10 cellular contexts compared by ENCODE assay signal in genomic region chr5:72394688-72395087, GRCh38.
DNase-seq lines count a peak whose midpoint lies in the region; ATAC-seq, FAIRE-seq and TF ChIP-seq lines count a peak whose summit lies in the region.
"Had no signal": no experiment of that assay in that cellular context is flagged by ENCODE, and none has a peak within 500 bp of the region (broad histone marks: within the 10 kb centered on the region; RNA-seq: fewer than 3 reads in every experiment).

No MANE protein-coding gene starts in this region.

- H3K4me3 ChIP-seq in BJ (ENCODE audit: low read depth, low read length) = no peak overlapping the region
- H3K4me3 ChIP-seq: ovary had no signal

- H3K36me3 ChIP-seq in BJ (ENCODE audit: control insufficient read depth, insufficient read depth, low read length) = no peaks in the 10 kb centered on the region
- H3K36me3 ChIP-seq: ovary had no signal

- peak; percentile 37 for TF ChIP-seq CTCF in BJ (IDR thresholded peaks at IDR 0.05; ENCODE audit: insufficient read depth, low read depth, low read length)

- no peaks in the 10 kb centered on the region for H3K27me3 ChIP-seq in BJ (ENCODE audit: control insufficient read depth, insufficient read depth, low read length)
- H3K27me3 ChIP-seq: ovary had no signal

- CTCF ChIA-PET in BJ (lab: Yijun Ruan, JAX) = interaction anchor here (1.0 to 1.8 kb wide), 5 partner anchors 11 to 216 kb away, joined by 3 to 4 read pairs (median 3); no protein-coding TSS in a partner anchor

- peak; percentile 74 for FAIRE-seq in GM19239 (lab: Jason Lieb, UNC)

- intact Hi-C loops in left colon (cut with DNase I, micrococcal nuclease) = no loop called here

- ATAC-seq in left colon (peak; percentile 42), HG03521 (IDR thresholded peaks at IDR 0.05; ENCODE audit: unreplicated experiment) (no peak)

- POLR2A ChIA-PET in BJ (lab: Charles Lee) = no interaction called here

- DNase-seq in BJ (ENCODE audit: low read depth) (no peak), GM19239 (ENCODE audit: insufficient read length, low spot score) (peak; percentile 26), RKO (ENCODE audit: low spot score) (peak; percentile 9), left colon (peak in 1 of 2 donors; percentile 30), NCI-H345 (lab: John Stamatoyannopoulos, UW) (no peak), islet precursor cell (no peak)
- DNase-seq in activated CD4-positive, CD25-positive, alpha-beta regulatory T cell treated with anti-CD3 and anti-CD28 coated beads, Interleukin-2, amount 50 U/mL, for 72 hours = no peak
- DNase-seq: activated CD4-positive, alpha-beta memory T cell treated with anti-CD3 and anti-CD28 coated beads, Interleukin-2, amount 10 ng/mL, durations not matched to agents 7 days and 5 days; ovary had no signal

Comparison
In these comparisons a context has a peak if more than half of its experiments do, and no peak if none do; other contexts are left out.
1. DNase-seq: peak in GM19239 (single experiment) and RKO (single experiment); none in BJ (single experiment), NCI-H345 (single experiment), activated CD4-positive, CD25-positive, alpha-beta regulatory T cell treated with anti-CD3 and anti-CD28 coated beads, Interleukin-2, amount 50 U/mL, for 72 hours (single experiment) and islet precursor cell (single experiment).